ENCODE assay signal across 13 cellular contexts in the genomic region with DNA sequence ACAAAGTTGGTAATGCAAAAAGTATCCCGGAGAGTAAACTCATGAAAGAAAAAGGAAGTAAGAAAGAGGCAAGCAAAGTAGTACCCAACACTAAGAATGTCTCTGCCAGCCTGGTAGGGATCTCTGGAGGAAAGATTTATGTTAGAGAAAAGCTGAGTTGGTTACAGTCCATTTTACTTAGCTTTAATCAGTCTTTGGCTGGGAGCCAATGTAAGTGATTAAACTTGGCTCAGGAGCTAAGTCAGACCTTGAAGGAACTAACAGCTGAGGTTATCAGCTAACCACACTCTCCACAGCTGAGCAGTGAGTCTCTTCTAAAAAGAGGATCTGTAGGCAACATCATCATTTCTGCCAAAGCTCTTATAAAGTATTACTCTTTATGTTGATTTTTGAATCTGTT.
DNase-seq lines count a peak whose midpoint lies in the region; ATAC-seq lines count a peak whose summit lies in the region.
"Had no signal": no experiment of that assay in that cellular context is flagged by ENCODE, and none has a peak within 500 bp of the region (broad histone marks: within the 10 kb centered on the region; RNA-seq: fewer than 3 reads in every experiment).

No MANE protein-coding gene starts in this region.

- no peak overlapping the region for H2BK15ac ChIP-seq in neuronal stem cell (ENCODE audit: low read length)

- no peak overlapping the region for H3K18ac ChIP-seq in neuronal stem cell (ENCODE audit: low read length)

- ATAC-seq in GM18867 (IDR thresholded peaks at IDR 0.05; ENCODE audit: unreplicated experiment) (peak; percentile 56), HG03469 (IDR thresholded peaks at IDR 0.05; ENCODE audit: unreplicated experiment) (peak; percentile 60)

- no peak overlapping the region for H2BK12ac ChIP-seq in neuronal stem cell (ENCODE audit: low read length)

- H3K23ac ChIP-seq in neuronal stem cell (ENCODE audit: low read depth, low read length, poor library complexity) = no peak overlapping the region

- no peak overlapping the region for H3K4me3 ChIP-seq in neuronal stem cell (ENCODE audit: low read length in 2 of 2)
- H3K4me3 ChIP-seq: left ventricle myocardium inferior had no signal

- no peaks in the 10 kb centered on the region for H3K27me3 ChIP-seq in neuronal stem cell (ENCODE audit: control insufficient read depth in 3 of 3, insufficient read depth in 3 of 3, low read depth in 1 of 3, low read length in 3 of 3)

- H3K14ac ChIP-seq in neuronal stem cell (ENCODE audit: low read length) = no peak overlapping the region

- H2BK120ac ChIP-seq in neuronal stem cell (ENCODE audit: low read depth, low read length) = no peak overlapping the region

- H3K27ac ChIP-seq in neuronal stem cell (replicated peaks; ENCODE audit: low read length) = no peak overlapping the region
- H3K27ac ChIP-seq: epithelial cell of prostate, left ventricle myocardium inferior had no signal

- no peaks in the 10 kb centered on the region for H3K9me3 ChIP-seq in neuronal stem cell (replicated peaks in 1 of 2; ENCODE audit: control insufficient read depth in 2 of 2, insufficient read depth in 1 of 2, low read depth in 1 of 2, low read length in 2 of 2)
- H3K9me3 ChIP-seq: left ventricle myocardium inferior had no signal

- H2AK5ac ChIP-seq in neuronal stem cell (ENCODE audit: low read depth, low read length) = no peak overlapping the region

- no peak overlapping the region for H3K9ac ChIP-seq in neuronal stem cell (ENCODE audit: low read depth, low read length, poor library complexity)

- H3K79me1 ChIP-seq in neuronal stem cell (ENCODE audit: low read depth, low read length) = no peaks in the 10 kb centered on the region

- H3K4me2 ChIP-seq in neuronal stem cell (ENCODE audit: insufficient read depth, low read length, poor library complexity, severe bottlenecking) = no peak overlapping the region

- H4K91ac ChIP-seq in neuronal stem cell (ENCODE audit: low read depth, low read length, poor library complexity) = no peak overlapping the region

- no peak overlapping the region for H2BK5ac ChIP-seq in neuronal stem cell (ENCODE audit: low read length)

- H2AFZ ChIP-seq in neuronal stem cell (ENCODE audit: low read length) = no peak overlapping the region

- no peak overlapping the region for H4K8ac ChIP-seq in neuronal stem cell (ENCODE audit: low read depth, low read length)

- peak; percentile 23 for DNase-seq in SIG-M5 (lab: John Stamatoyannopoulos, UW)
- DNase-seq in kidney tubule cell (ENCODE audit: low spot score) = peak; percentile 54
- DNase-seq in HuH-7.5 (ENCODE audit: low spot score) = no peak
- no peak for DNase-seq in hepatic stellate cell (ENCODE audit: low spot score)
- no peak for DNase-seq in HuH-7 (ENCODE audit: low spot score)
- DNase-seq in neuronal stem cell (ENCODE audit: low spot score) = no peak
- DNase-seq: left ventricle myocardium inferior; NCI-H2081 treated with DMSO at 0.1 percent for 48 hours; stimulated activated naive CD4-positive, alpha-beta T cell; T1000 had no signal

- no peaks in the 10 kb centered on the region for H3K4me1 ChIP-seq in neuronal stem cell (ENCODE audit: control insufficient read depth in 2 of 2, insufficient read depth in 1 of 2, low read depth in 1 of 2, low read length in 2 of 2)
- H3K4me1 ChIP-seq: left ventricle myocardium inferior had no signal

- H3K36me3 ChIP-seq in neuronal stem cell (replicated peaks in 1 of 2; ENCODE audit: control insufficient read depth in 2 of 2, insufficient read depth in 2 of 2, low read length in 2 of 2) = no peaks in the 10 kb centered on the region
- H3K36me3 ChIP-seq: left ventricle myocardium inferior had no signal

- no CpG with 5 or more reads among the region's 1 CpG for WGBS in neuronal stem cell (ENCODE audit: extremely low coverage in 2 of 2, insufficient read length in 2 of 2, insufficient replicate concordance in 1 of 2), 2 donors

- no peak overlapping the region for H3K4ac ChIP-seq in neuronal stem cell (ENCODE audit: low read length)

Comparison
In these comparisons a context has a peak if more than half of its experiments do, and no peak if none do; other contexts are left out.
1. DNase-seq: peak in SIG-M5 (single experiment) and kidney tubule cell (single experiment); none in HuH-7.5 (single experiment), hepatic stellate cell (single experiment), HuH-7 (single experiment) and neuronal stem cell (single experiment).